Comparison of ENCODE assay signal across 19 cellular contexts in genomic region chr3:122350814-122351418, GRCh38. TPM values are rescaled to one million over a fixed set of nuclear protein-coding genes. Genes with fewer than 3 reads are reported as not detected.
DNase-seq lines count a peak whose midpoint lies in the region; ATAC-seq and TF ChIP-seq lines count a peak whose summit lies in the region.
"Had no signal": no experiment of that assay in that cellular context is flagged by ENCODE, and none has a peak within 500 bp of the region (broad histone marks: within the 10 kb centered on the region; RNA-seq: fewer than 3 reads in every experiment).

No MANE protein-coding gene starts in this region.

- H3K4me3 ChIP-seq in AG10803 (ENCODE audit: low read length) = no peak overlapping the region
- no peak overlapping the region for H3K4me3 ChIP-seq in GM23248
- H3K4me3 ChIP-seq in brain microvascular endothelial cell (ENCODE audit: low read depth, low read length) = no peak overlapping the region
- H3K4me3 ChIP-seq: ascending aorta, heart right ventricle, upper lobe of right lung had no signal

- no peak for TF ChIP-seq CTCF in AG10803 (conservative IDR thresholded peaks at IDR 0.05; ENCODE audit: low read length)
- no peak for TF ChIP-seq CTCF in brain microvascular endothelial cell (IDR thresholded peaks at IDR 0.05; ENCODE audit: low read depth, low read length, missing control alignments)

- H3K4me2 ChIP-seq in GM23248 (ENCODE audit: unreplicated experiment) = peak overlapping the region; percentile 31

- H3K79me2 ChIP-seq in GM23248 (ENCODE audit: insufficient read depth) = no peaks in the 10 kb centered on the region

- no peaks in the 10 kb centered on the region for H3K27me3 ChIP-seq in GM23248 (replicated peaks; ENCODE audit: insufficient read depth)
- H3K27me3 ChIP-seq in brain microvascular endothelial cell (replicated peaks) = no peaks in the 10 kb centered on the region
- H3K27me3 ChIP-seq: ascending aorta, heart right ventricle, upper lobe of right lung had no signal

- H3K4me1 ChIP-seq in GM23248 (ENCODE audit: insufficient read depth) = peaks cover 16% of the 10 kb centered on the region; the same call in 1 of the 2 replicates
- H3K4me1 ChIP-seq: ascending aorta, heart right ventricle, upper lobe of right lung had no signal

- DNase-seq in AG10803 (ENCODE audit: low read depth) (peak; percentile 30), GM23248 (peak; percentile 71), brain microvascular endothelial cell (peak; percentile 71), kidney glomerular epithelial cell (lab: John Stamatoyannopoulos, UW) (peak; percentile 10), occipital lobe (lab: John Stamatoyannopoulos, UW) (no peak), erythroblast (lab: John Stamatoyannopoulos, UW) (no peak), NCI-H510A (lab: John Stamatoyannopoulos, UW) (no peak)
- DNase-seq: activated T-cell treated with anti-CD3 and anti-CD28 coated beads, Interleukin-2, amount 50 U/mL, for 1 hour; CD4-positive, CD25-positive, alpha-beta regulatory T cell; heart right ventricle; naive B cell; NCI-H69; stimulated activated CD4-positive, alpha-beta T cell treated with anti-CD3 and anti-CD28 coated beads, Interleukin-4, amount 100 ng/mL, for 24 hours; T-helper 1 cell; upper lobe of right lung had no signal

- H2AFZ ChIP-seq in GM23248 = 0 out of 2 replicates have a peak overlapping the region, but pooled peaks have one; percentile 19

- TF ChIP-seq POLR2A in erythroblast (IDR thresholded peaks at IDR 0.05; ENCODE audit: low read length) = no peak

- 79 to 83% methylated on average over 5 of the region's 5 CpGs for WGBS in GM23248 (ENCODE audit: low coverage in 1 of 2, low lambda C conversion rate in 2 of 2, missing lambda C conversion rate in 2 of 2), 2 experiments

- no peak overlapping the region for H3K9ac ChIP-seq in GM23248

- H3K9me2 ChIP-seq in GM23248 (ENCODE audit: insufficient read depth) = no peaks in the 10 kb centered on the region

- no peaks in the 10 kb centered on the region for H4K20me1 ChIP-seq in GM23248 (ENCODE audit: insufficient read depth)

- H3K36me3 ChIP-seq in GM23248 (ENCODE audit: low read depth) = no peaks in the 10 kb centered on the region
- H3K36me3 ChIP-seq in brain microvascular endothelial cell (replicated peaks) = no peaks in the 10 kb centered on the region
- H3K36me3 ChIP-seq: ascending aorta, heart right ventricle, upper lobe of right lung had no signal

- no peaks in the 10 kb centered on the region for H3F3A ChIP-seq in GM23248 (ENCODE audit: insufficient read depth)

- ATAC-seq in HG02610 (IDR thresholded peaks at IDR 0.05; ENCODE audit: unreplicated experiment) = no peak
- ATAC-seq: heart right ventricle, left lobe of liver, upper lobe of right lung had no signal

- no peaks in the 10 kb centered on the region for H3K9me3 ChIP-seq in GM23248 (ENCODE audit: low read depth)
- H3K9me3 ChIP-seq: ascending aorta, upper lobe of right lung had no signal

- H3K27ac ChIP-seq in GM23248 = no peak overlapping the region
- H3K27ac ChIP-seq in brain microvascular endothelial cell = no peak overlapping the region
- H3K27ac ChIP-seq: ascending aorta, heart right ventricle, upper lobe of right lung had no signal

- in situ Hi-C loops in GM23248 (cut with MboI) = no loop called here
- in situ Hi-C loops in brain microvascular endothelial cell (cut with HindIII; ENCODE audit: low pct_ligation_motif_present, low sequenced_read_pairs) = no loop called here

RNA-seq across cellular contexts. Expression of gene CSTA, which starts 25.9 kb away (rescaled TPM):
- total RNA-seq in GM23248 (2014; rRNA removed; shearing (Covaris generic)) = 1.8 and 2.0 TPM in 2 replicates
- 5.3 and 5.8 TPM in 2 replicates for polyA plus RNA-seq in GM23248 (2016; fragmentation: Nextera tagmentation; extraction: Ambion mirVana)
- not detected for total RNA-seq in occipital lobe
- total RNA-seq: ascending aorta; CD4-positive, CD25-positive, alpha-beta regulatory T cell had no signal
- polyA plus RNA-seq: IgD-negative memory B cell had no signal

RNA-seq across cellular contexts. Expression of gene MIX23, which starts 32.1 kb away (rescaled TPM):
- total RNA-seq in GM23248 (2014; rRNA removed; shearing (Covaris generic)) = 12.3 and 33.1 TPM in 2 replicates
- polyA plus RNA-seq in GM23248 (2016; fragmentation: Nextera tagmentation; extraction: Ambion mirVana) = 22.1 and 22.7 TPM in 2 replicates
- total RNA-seq in occipital lobe = 16.5 TPM
- total RNA-seq: ascending aorta had no signal

RNA-seq across cellular contexts. Expression of gene FAM162A, which starts 33.1 kb away (rescaled TPM):
- 8.0 and 25.2 TPM in 2 replicates for total RNA-seq in GM23248 (2014; rRNA removed; shearing (Covaris generic))
- 101 TPM in 2 replicates for polyA plus RNA-seq in GM23248 (2016; fragmentation: Nextera tagmentation; extraction: Ambion mirVana)
- total RNA-seq in occipital lobe = 10.3 TPM

Comparison
In these comparisons a context has a peak if more than half of its experiments do, and no peak if none do; other contexts are left out.
1. DNase-seq: peak in AG10803 (single experiment), GM23248 (single experiment), brain microvascular endothelial cell (single experiment) and kidney glomerular epithelial cell (single experiment); none in occipital lobe (single experiment), erythroblast (0 of 2) and NCI-H510A (single experiment).